1 cellular context compared by ENCODE assay signal in genomic region chr2:237558918-237559645, GRCh38.
TF ChIP-seq lines count a peak whose summit lies in the region.

No MANE protein-coding gene starts in this region.

TF ChIP-seq in HepG2, 621 proteins besides CTCF, POLR2A, EP300 and RAD21 (continued from another document):
- peak; percentile 61 for TF ChIP-seq MAFF (IDR thresholded peaks at IDR 0.05; ENCODE audit: low read depth, low read length)
- TF ChIP-seq ZBTB43 (CRISPR knock-in tag; conservative IDR thresholded peaks at IDR 0.05): no peak
- no peak for TF ChIP-seq TGIF2 (CRISPR knock-in tag; IDR thresholded peaks at IDR 0.05)
TF ChIP-seq in HepG2: peak in this region for 2.
